Comparison of ENCODE assay signal across 9 cellular contexts in genomic region chr17:75155191-75155601, GRCh38. TPM values are rescaled to one million over a fixed set of nuclear protein-coding genes. Genes with fewer than 3 reads are reported as not detected.
DNase-seq lines count a peak whose midpoint lies in the region; ATAC-seq and TF ChIP-seq lines count a peak whose summit lies in the region.
"Had no signal": no experiment of that assay in that cellular context is flagged by ENCODE, and none has a peak within 500 bp of the region (broad histone marks: within the 10 kb centered on the region; RNA-seq: fewer than 3 reads in every experiment).

No MANE protein-coding gene starts in this region.

- H3K27me3 Mint-ChIP-seq in activated CD4-positive, alpha-beta T cell treated with anti-CD3 and anti-CD28 coated beads, Interleukin-2, amount 10 ng/mL, durations not matched to agents 7 days and 5 days = no peaks in the 10 kb centered on the region

- H3K9me3 Mint-ChIP-seq in activated CD4-positive, alpha-beta T cell treated with anti-CD3 and anti-CD28 coated beads, Interleukin-2, amount 10 ng/mL, durations not matched to agents 7 days and 5 days = no peaks in the 10 kb centered on the region

- intact Hi-C loops in adrenal gland (cut with DNase I) = no loop called here

- no peak for TF ChIP-seq CTCF in adrenal gland (IDR thresholded peaks at IDR 0.05)

- CTCF ChIA-PET in activated CD4-positive, alpha-beta T cell treated with anti-CD3 and anti-CD28 coated beads, Interleukin-2, amount 10 ng/mL, durations not matched to agents 7 days and 5 days (lab: Charles Lee) = interaction anchor here (0.6 to 1.1 kb wide), 5 partner anchors 18 to 140 kb away, joined by 3 to 5 read pairs (median 3); partner anchors contain the start of gene MIF4GD

- no peak for ATAC-seq in HG02884 (IDR thresholded peaks at IDR 0.05; ENCODE audit: unreplicated experiment)
- ATAC-seq in GM18498 (IDR thresholded peaks at IDR 0.05; ENCODE audit: unreplicated experiment) = no peak

- no peaks in the 10 kb centered on the region for H3K27me3 ChIP-seq in adrenal gland
- H3K27me3 ChIP-seq: ovary had no signal

- H3K9ac ChIP-seq in SK-N-MC (ENCODE audit: insufficient read length) = no peak overlapping the region

- WGBS in adrenal gland, 4 donors = 89 to 93% (median 91%) methylated on average over 3 of the region's 3 CpGs

- H3K27ac ChIP-seq in SK-N-MC (peak overlapping the region; percentile 14; the same call in 1 of the 2 replicates), skin epidermis (peak overlapping the region in 12 of 21 experiments; percentile 28 to 93 (median 79)), adrenal gland (peak overlapping the region in 2 of 5 donors; percentile 55 to 60)

- DNase-seq in activated CD4-positive, alpha-beta T cell treated with anti-CD3 and anti-CD28 coated beads, Interleukin-2, amount 10 ng/mL, durations not matched to agents 7 days and 5 days = no peak
- no peak for DNase-seq in activated CD4-positive, alpha-beta T cell treated with anti-CD3 and anti-CD28 coated beads, Interleukin-2, amount 50 U/mL, for 1 hour
- DNase-seq in SK-N-MC (ENCODE audit: low read depth, low spot score) (no peak), iPS DF 19.7 (ENCODE audit: low read depth, low spot score) (peak; percentile 23), adrenal gland (no peak)

- peak overlapping the region; percentile 92 for H3K4me3 Mint-ChIP-seq in activated CD4-positive, alpha-beta T cell treated with anti-CD3 and anti-CD28 coated beads, Interleukin-2, amount 10 ng/mL, durations not matched to agents 7 days and 5 days

- peaks cover 12% of the 10 kb centered on the region for H3K36me3 Mint-ChIP-seq in activated CD4-positive, alpha-beta T cell treated with anti-CD3 and anti-CD28 coated beads, Interleukin-2, amount 10 ng/mL, durations not matched to agents 7 days and 5 days (ENCODE audit: low read depth)

- H3K4me1 Mint-ChIP-seq in activated CD4-positive, alpha-beta T cell treated with anti-CD3 and anti-CD28 coated beads, Interleukin-2, amount 10 ng/mL, durations not matched to agents 7 days and 5 days = peaks cover 33% of the 10 kb centered on the region

- H3K36me3 ChIP-seq in SK-N-MC (ENCODE audit: insufficient read depth, low read length) = peaks cover 4% of the 10 kb centered on the region
- no peaks in the 10 kb centered on the region for H3K36me3 ChIP-seq in adrenal gland (replicated peaks in 1 of 2)
- H3K36me3 ChIP-seq: ovary had no signal

- H3K27ac Mint-ChIP-seq in activated CD4-positive, alpha-beta T cell treated with anti-CD3 and anti-CD28 coated beads, Interleukin-2, amount 10 ng/mL, durations not matched to agents 7 days and 5 days = peak overlapping the region; percentile 91

- no peak for TF ChIP-seq POLR2A in adrenal gland (IDR thresholded peaks at IDR 0.05)

- peaks cover 12 to 19% of the 10 kb centered on the region in 2 donors for H3K4me1 ChIP-seq in adrenal gland (replicated peaks in 1 of 2)

- POLR2A ChIA-PET in activated CD4-positive, alpha-beta T cell treated with anti-CD3 and anti-CD28 coated beads, Interleukin-2, amount 10 ng/mL, durations not matched to agents 7 days and 5 days (lab: Charles Lee) = no interaction called here

- no peak overlapping the region for H3K4me3 ChIP-seq in SK-N-MC
- peak overlapping the region in 2 of 7 experiments; percentile 93 to 96 for H3K4me3 ChIP-seq in skin epidermis
- no peak overlapping the region for H3K4me3 ChIP-seq in adrenal gland

- H3K9me3 ChIP-seq in SK-N-MC (ENCODE audit: low read depth, low read length) = no peaks in the 10 kb centered on the region
- H3K9me3 ChIP-seq in adrenal gland (replicated peaks in 1 of 3) = no peaks in the 10 kb centered on the region
- H3K9me3 ChIP-seq: ovary had no signal

RNA-seq across cellular contexts. Expression of gene JPT1, which starts 0.9 kb away (rescaled TPM):
- total RNA-seq in activated CD4-positive, alpha-beta T cell treated with anti-CD3 and anti-CD28 coated beads, Interleukin-2, amount 10 ng/mL, durations not matched to agents 7 days and 5 days = 100 to 1,000 TPM; 277 to 280 TPM
- 100 to 1,000 TPM in 1 of 8 donors, 10 to 100 TPM in 7; 34.2 to 232 (median 58.8) TPM for total RNA-seq in adrenal gland
- 100 to 1,000 TPM in 2 of 3 donors, 10 to 100 TPM in 1; 98.6 to 161 (median 102) TPM for polyA plus RNA-seq in adrenal gland

RNA-seq across cellular contexts. Expression of gene NT5C, which starts 23.7 kb away (rescaled TPM):
- 10 to 100 TPM; 45.2 to 50.4 TPM for total RNA-seq in activated CD4-positive, alpha-beta T cell treated with anti-CD3 and anti-CD28 coated beads, Interleukin-2, amount 10 ng/mL, durations not matched to agents 7 days and 5 days
- total RNA-seq in adrenal gland = 100 to 1,000 TPM in 1 of 8 donors, 10 to 100 TPM in 7; 33.4 to 112 (median 62.9) TPM
- polyA plus RNA-seq in adrenal gland = 100 to 1,000 TPM in 2 of 3 donors, 10 to 100 TPM in 1; 20.6 to 124 (median 114) TPM

RNA-seq across cellular contexts. Expression of gene SUMO2, which starts 27.6 kb away (rescaled TPM):
- total RNA-seq in activated CD4-positive, alpha-beta T cell treated with anti-CD3 and anti-CD28 coated beads, Interleukin-2, amount 10 ng/mL, durations not matched to agents 7 days and 5 days = 100 to 1,000 TPM; 527 to 642 TPM
- total RNA-seq in adrenal gland = 100 to 1,000 TPM in 5 of 8 donors, 10 to 100 TPM in 3; 65.2 to 371 (median 245) TPM
- 100 to 1,000 TPM in 1 of 3 donors, 10 to 100 TPM in 2; 54.9 to 331 (median 65.6) TPM for polyA plus RNA-seq in adrenal gland

RNA-seq across cellular contexts. Expression of gene ARMC7, which starts 45.4 kb away (rescaled TPM):
- 10 to 100 TPM; 18.5 to 18.8 TPM for total RNA-seq in activated CD4-positive, alpha-beta T cell treated with anti-CD3 and anti-CD28 coated beads, Interleukin-2, amount 10 ng/mL, durations not matched to agents 7 days and 5 days
- 10 to 100 TPM in 1 of 8 donors, 1 to 10 TPM in 7; 4.9 to 13.8 (median 9.0) TPM for total RNA-seq in adrenal gland
- 1 to 10 TPM; 5.5 to 7.1 (median 5.8) TPM for polyA plus RNA-seq in adrenal gland

RNA-seq across cellular contexts. Expression of gene NUP85, which starts 50.3 kb away (rescaled TPM):
- total RNA-seq in activated CD4-positive, alpha-beta T cell treated with anti-CD3 and anti-CD28 coated beads, Interleukin-2, amount 10 ng/mL, durations not matched to agents 7 days and 5 days = 100 to 1,000 TPM; 140 to 172 TPM
- 10 to 100 TPM; 18.7 to 53.8 (median 33.5) TPM for total RNA-seq in adrenal gland
- 10 to 100 TPM; 24.1 to 51.5 (median 40.0) TPM for polyA plus RNA-seq in adrenal gland
